ENCODE assay signal across 21 cellular contexts in the genomic region with DNA sequence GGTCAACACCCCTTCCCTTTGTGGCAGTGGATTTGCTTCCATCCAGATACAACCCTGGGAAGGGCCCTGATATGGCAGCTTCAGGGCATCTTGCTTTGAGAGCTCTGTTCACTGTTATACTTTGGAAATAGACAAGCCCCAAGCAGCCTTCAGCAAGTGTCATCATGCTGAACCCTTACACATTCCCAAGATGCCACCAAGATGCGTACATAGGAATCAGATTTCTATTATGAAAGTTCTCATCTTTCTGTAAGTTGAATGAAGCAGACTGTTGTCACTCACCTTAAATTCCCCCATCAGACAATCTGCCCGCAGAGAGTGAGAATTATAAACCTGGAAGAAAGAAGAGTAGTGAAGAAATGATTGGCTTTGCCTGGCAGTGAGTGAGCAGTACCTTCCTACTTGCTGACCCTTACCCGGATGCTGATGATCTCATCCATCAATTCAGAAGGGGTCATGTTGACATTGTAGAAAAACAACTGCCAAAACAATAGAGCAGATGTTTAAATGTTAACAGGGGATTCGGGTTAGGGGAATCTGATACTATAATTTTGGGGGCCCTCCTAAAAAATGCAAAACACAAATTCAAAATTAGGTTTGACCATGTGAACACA.
A peak's percentile ranks its signal among the peaks of the same experiment; 100 is the strongest.
DNase-seq lines count a peak whose midpoint lies in the region; ATAC-seq, FAIRE-seq and TF ChIP-seq lines count a peak whose summit lies in the region.
"Had no signal": no experiment of that assay in that cellular context is flagged by ENCODE, and none has a peak within 500 bp of the region (broad histone marks: within the 10 kb centered on the region; RNA-seq: fewer than 3 reads in every experiment).

No MANE protein-coding gene starts in this region.

- no peaks in the 10 kb centered on the region for H4K20me1 ChIP-seq in HepG2 (ENCODE audit: insufficient read depth, low read length)

- in situ Hi-C loops in HepG2 (cut with HindIII; ENCODE audit: extremely low pct_ligation_motif_present, low pct_unique_long_range_greater_than_20kb): no loop called here

- no peaks in the 10 kb centered on the region; a peak in 1 of 5 replicates for H3K27me3 ChIP-seq in HepG2 (ENCODE audit: control insufficient read depth in 1 of 2, insufficient read depth in 2 of 2, low read length in 2 of 2)
- H3K27me3 ChIP-seq in right lobe of liver: no peaks in the 10 kb centered on the region
- H3K27me3 ChIP-seq in bronchial epithelial cell (ENCODE audit: control insufficient read depth, insufficient read depth, low read length): no peaks in the 10 kb centered on the region
- no peaks in the 10 kb centered on the region for H3K27me3 ChIP-seq in left lung
- H3K27me3 ChIP-seq in tibial artery: no peaks in the 10 kb centered on the region

- no peak overlapping the region for H3K27ac ChIP-seq in HepG2 (ENCODE audit: extremely low read length, insufficient read depth, low read length)
- no peak overlapping the region for H3K27ac ChIP-seq in right lobe of liver
- H3K27ac ChIP-seq in left lung: no peak overlapping the region
- H3K27ac ChIP-seq in tibial artery: peak overlapping the region; percentile 16 to 28

- no peak for DNase-seq in HepG2 (ENCODE audit: low spot score)
- DNase-seq in right lobe of liver: no peak
- peak; percentile 77 for DNase-seq in bronchial epithelial cell (ENCODE audit: low read depth)
- DNase-seq in left lung: no peak
- peak in 1 of 2 donors; percentile 37 for DNase-seq in tibial artery
- DNase-seq in stimulated activated CD4-positive, alpha-beta T cell treated with anti-CD3 and anti-CD28 coated beads, Interleukin-2, amount 100 ng/mL, for 48 hours: no peak
- DNase-seq: activated CD4-positive, CD25-positive, alpha-beta regulatory T cell treated with anti-CD3 and anti-CD28 coated beads, Interleukin-2, amount 50 U/mL, for 72 hours; activated naive CD8-positive, alpha-beta T cell treated with anti-CD3 and anti-CD28 coated beads, Interleukin-2, amount 50 U/mL, for 24 hours; effector memory CD4-positive, alpha-beta T cell; foreskin fibroblast; KG1; left colon; nucleus accumbens; PC-3; stimulated activated CD4-positive, alpha-beta T cell treated with anti-CD3 and anti-CD28 coated beads, Interleukin-2, amount 100 ng/mL, for 24 hours; T1000 had no signal

- FAIRE-seq in HepG2 (lab: Jason Lieb, UNC) (no peak), bronchial epithelial cell (lab: Jason Lieb, UNC) (no peak)
- FAIRE-seq: H54 had no signal

- H2AFZ ChIP-seq in HepG2 (ENCODE audit: low read length): no peak overlapping the region

- H3K36me3 ChIP-seq in HepG2 (replicated peaks in 1 of 2; ENCODE audit: control insufficient read depth in 1 of 2, insufficient read depth in 2 of 2, low read length in 2 of 2) (no peaks in the 10 kb centered on the region), right lobe of liver (no peaks in the 10 kb centered on the region), bronchial epithelial cell (ENCODE audit: control insufficient read depth, insufficient read depth, low read length) (peaks cover 29% of the 10 kb centered on the region), left lung (peaks cover 0 to 77% of the 10 kb centered on the region in 2 donors), tibial artery (peaks cover 23 to 65% (median 57%) of the 10 kb centered on the region in 3 donors)

- H3K9me3 ChIP-seq in HepG2 (ENCODE audit: low read length) (no peaks in the 10 kb centered on the region), right lobe of liver (no peaks in the 10 kb centered on the region), left lung (no peaks in the 10 kb centered on the region), tibial artery (no peaks in the 10 kb centered on the region)

- no TSS peak for BruUV-seq in HepG2 (replicated peaks; lab: Mats Ljungman, UMichigan)

- no peak for TF ChIP-seq CTCF in HepG2 (CRISPR knock-in tag; IDR thresholded peaks at IDR 0.05)
- TF ChIP-seq CTCF in right lobe of liver (IDR thresholded peaks at IDR 0.05): no peak
- no peak for TF ChIP-seq CTCF in bronchial epithelial cell (IDR thresholded peaks at IDR 0.05; ENCODE audit: insufficient read depth, low read length, severe bottlenecking)
- TF ChIP-seq CTCF in left lung (IDR thresholded peaks at IDR 0.05): no peak
- TF ChIP-seq CTCF in tibial artery (IDR thresholded peaks at IDR 0.05): no peak

- POLR2A ChIA-PET in HepG2 (lab: Yijun Ruan, JAX): no interaction called here

- no peak overlapping the region for H3K4me2 ChIP-seq in HepG2 (ENCODE audit: low read depth, low read length)

- no peak overlapping the region for H3K9ac ChIP-seq in HepG2 (ENCODE audit: insufficient read depth, low read depth, low read length)

- TF ChIP-seq RAD21 in HepG2 (CRISPR knock-in tag; IDR thresholded peaks at IDR 0.05): no peak

- H3K79me2 ChIP-seq in HepG2 (ENCODE audit: insufficient read depth, low read length): no peaks in the 10 kb centered on the region

- TF ChIP-seq EP300 in HepG2 (IDR thresholded peaks at IDR 0.05; ENCODE audit: low read depth in 2 of 2, low read length in 2 of 2): no peak
- no peak for TF ChIP-seq EP300 in HepG2 (CRISPR knock-in tag; IDR thresholded peaks at IDR 0.05; ENCODE audit: borderline replicate concordance)

- WGBS in HepG2 (ENCODE audit: low lambda C conversion rate): 50% methylated on average over 4 of the region's 4 CpGs
- 69% methylated on average over 4 of the region's 4 CpGs for WGBS in right lobe of liver (ENCODE audit: insufficient coverage, low coverage, low lambda C conversion rate, missing lambda C conversion rate)

- H3K4me3 ChIP-seq in HepG2 (replicated peaks in 1 of 3; ENCODE audit: insufficient read depth in 1 of 3, low read depth in 2 of 3, low read length in 3 of 3): no peak overlapping the region
- no peak overlapping the region for H3K4me3 ChIP-seq in right lobe of liver
- no peak overlapping the region for H3K4me3 ChIP-seq in bronchial epithelial cell (ENCODE audit: low read depth, low read length)
- H3K4me3 ChIP-seq in left lung: no peak overlapping the region
- no peak overlapping the region for H3K4me3 ChIP-seq in tibial artery

- CTCF ChIA-PET in HepG2 (lab: Yijun Ruan, JAX; ENCODE audit: low intra/inter-chr PET ratio, low total read pairs): no interaction called here

- no peak for ATAC-seq in HepG2
- no peak for ATAC-seq in right lobe of liver
- ATAC-seq in left lung: peak; percentile 10
- ATAC-seq in HG02938 (IDR thresholded peaks at IDR 0.05; ENCODE audit: unreplicated experiment): no peak
- no peak for ATAC-seq in HG02884 (IDR thresholded peaks at IDR 0.05; ENCODE audit: unreplicated experiment)
- ATAC-seq: activated naive CD8-positive, alpha-beta T cell treated with anti-CD3 and anti-CD28 coated beads, Interleukin-2, amount 50 U/mL, for 24 hours; CD8-positive, alpha-beta T cell; left colon; PC-3; sciatic nerve had no signal

- TF ChIP-seq POLR2A in HepG2 (IDR thresholded peaks at IDR 0.05; ENCODE audit: insufficient read depth in 1 of 2, low read depth in 2 of 2, low read length in 2 of 2) (no peak), right lobe of liver (IDR thresholded peaks at IDR 0.05) (no peak)

- H3K4me1 ChIP-seq in HepG2 (ENCODE audit: insufficient read depth, low read length): peaks cover 7% of the 10 kb centered on the region
- no peaks in the 10 kb centered on the region for H3K4me1 ChIP-seq in right lobe of liver
- H3K4me1 ChIP-seq in left lung: no peaks in the 10 kb centered on the region
- peaks cover 0 to 21% (median 0%) of the 10 kb centered on the region in 4 donors for H3K4me1 ChIP-seq in tibial artery

- intact Hi-C loops in HepG2 (cut with micrococcal nuclease; ENCODE audit: unreplicated experiment): no loop called here
- intact Hi-C loops in right lobe of liver (cut with DNase I): no loop called here
- intact Hi-C loops in left lung (cut with DNase I): no loop called here
- intact Hi-C loops in tibial artery (cut with DNase I; ENCODE audit: low total_unique reads): no loop called here

TF ChIP-seq in HepG2, 621 proteins besides CTCF, POLR2A, EP300 and RAD21:
- no peak for TF ChIP-seq ZNF30 (CRISPR knock-in tag; IDR thresholded peaks at IDR 0.05)
- TF ChIP-seq FOXA3 (CRISPR knock-in tag; IDR thresholded peaks at IDR 0.05): 0 out of 2 replicates have a peak, but pooled peaks have one; percentile 7
- TF ChIP-seq PITX1 (CRISPR knock-in tag; IDR thresholded peaks at IDR 0.05): no peak
- TF ChIP-seq KLF12 (CRISPR knock-in tag; IDR thresholded peaks at IDR 0.05; ENCODE audit: borderline replicate concordance): no peak
- no peak for TF ChIP-seq ATF7-NPFF (CRISPR knock-in tag; IDR thresholded peaks at IDR 0.05; ENCODE audit: low read depth)
- TF ChIP-seq, protein P1, sequence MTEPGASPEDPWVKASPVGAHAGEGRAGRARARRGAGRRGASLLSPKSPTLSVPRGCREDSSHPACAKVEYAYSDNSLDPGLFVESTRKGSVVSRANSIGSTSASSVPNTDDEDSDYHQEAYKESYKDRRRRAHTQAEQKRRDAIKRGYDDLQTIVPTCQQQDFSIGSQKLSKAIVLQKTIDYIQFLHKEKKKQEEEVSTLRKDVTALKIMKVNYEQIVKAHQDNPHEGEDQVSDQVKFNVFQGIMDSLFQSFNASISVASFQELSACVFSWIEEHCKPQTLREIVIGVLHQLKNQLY (CRISPR knock-in tag; IDR thresholded peaks at IDR 0.05): no peak

Comparison
In these comparisons a context has a peak if more than half of its experiments do, and no peak if none do; other contexts are left out.
1. H3K27ac ChIP-seq: peak in tibial artery (2 of 2); none in HepG2 (single experiment), right lobe of liver (0 of 3) and left lung (0 of 2).